Comparison of ENCODE assay signal across 33 cellular contexts in genomic region chr9:6109986-6110385, GRCh38.
A peak's percentile ranks its signal among the peaks of the same experiment; 100 is the strongest.
DNase-seq lines count a peak whose midpoint lies in the region; ATAC-seq and TF ChIP-seq lines count a peak whose summit lies in the region.
"Had no signal": no experiment of that assay in that cellular context is flagged by ENCODE, and none has a peak within 500 bp of the region (broad histone marks: within the 10 kb centered on the region; RNA-seq: fewer than 3 reads in every experiment).

No MANE protein-coding gene starts in this region.

- H4K20me1 ChIP-seq in SK-N-SH (ENCODE audit: insufficient read depth) = no peaks in the 10 kb centered on the region

- no peak overlapping the region for H3K4me2 ChIP-seq in SK-N-SH
- H3K4me2 ChIP-seq: hepatocyte had no signal

- H3K4me3 ChIP-seq in SK-N-SH (ENCODE audit: low read depth in 2 of 2, low read length in 1 of 2) (no peak overlapping the region), SK-N-MC (no peak overlapping the region), H7 (ENCODE audit: insufficient read depth, low read depth, low read length) (no peak overlapping the region)
- H3K4me3 ChIP-seq: esophagus muscularis mucosa, hepatocyte, lung, mucosa of descending colon, pancreas, skin epidermis had no signal

- TF ChIP-seq RAD21 in SK-N-SH (IDR thresholded peaks at IDR 0.05; ENCODE audit: low read length) = no peak

- WGBS in SK-N-SH (ENCODE audit: low lambda C conversion rate) = 20% methylated on average over 2 of the region's 2 CpGs

- H3K27me3 ChIP-seq in SK-N-SH (ENCODE audit: insufficient read depth) = no peaks in the 10 kb centered on the region
- no peaks in the 10 kb centered on the region for H3K27me3 ChIP-seq in H7 (ENCODE audit: control insufficient read depth, insufficient read depth, low read length)
- H3K27me3 ChIP-seq: esophagus muscularis mucosa, hepatocyte, pancreas had no signal

- H3K9ac ChIP-seq in SK-N-SH (no peak overlapping the region), SK-N-MC (ENCODE audit: insufficient read length) (no peak overlapping the region)

- no peaks in the 10 kb centered on the region; a peak in 1 of 4 replicates for H3K4me1 ChIP-seq in SK-N-SH (ENCODE audit: control insufficient read depth in 1 of 2, insufficient read depth in 2 of 2, low read depth in 1 of 2, low read length in 1 of 2)
- H3K4me1 ChIP-seq: pancreas had no signal

- CTCF ChIA-PET in SK-N-SH (lab: Yijun Ruan, JAX) = no interaction called here

- POLR2A ChIA-PET in SK-N-SH (lab: Yijun Ruan, JAX) = no interaction called here

- no peak overlapping the region for H2AFZ ChIP-seq in SK-N-SH (ENCODE audit: low read depth)
- H2AFZ ChIP-seq: hepatocyte had no signal

- DNase-seq in SK-N-SH = no peak
- DNase-seq in SK-N-MC (ENCODE audit: low read depth, low spot score) = no peak
- DNase-seq in inferior parietal cortex (ENCODE audit: extremely low spot score) = peak; percentile 15
- no peak for DNase-seq in NCI-H446 treated with DMSO at 0.1 percent for 48 hours (lab: John Stamatoyannopoulos, UW)
- DNase-seq in NCI-H526 (lab: John Stamatoyannopoulos, UW) = no peak
- no peak for DNase-seq in H7
- DNase-seq: 8988T; activated CD4-positive, alpha-beta T cell treated with anti-CD3 and anti-CD28 coated beads, Interleukin-2, amount 10 ng/mL, durations not matched to agents 7 days and 5 days; activated effector memory CD4-positive, alpha-beta T cell treated with anti-CD3 and anti-CD28 coated beads, Interleukin-2, amount 50 U/mL, for 16 hours; caudate nucleus; CD4-positive, alpha-beta T cell; dermis blood vessel endothelial cell; endodermal cell; Karpas-422; mucosa of descending colon; MV-4-11; NCI-H1436 treated with DMSO at 0.1 percent for 48 hours; NCI-H2081 treated with DMSO at 0.1 percent for 48 hours; NCI-H82; pancreas; retina; SIG-M5; stimulated activated naive B cell treated with anti-CD40 and anti-IgM and Interleukin-4, amounts not matched to agents 10 μg/mL and 1 μg/mL and 100 μg/mL, for 72 hours; substantia nigra; T1000; WERI-Rb-1 had no signal

- no peaks in the 10 kb centered on the region for H3K36me3 ChIP-seq in SK-N-SH (replicated peaks in 1 of 2; ENCODE audit: control insufficient read depth in 1 of 2, insufficient read depth in 2 of 2, low read length in 1 of 2)
- H3K36me3 ChIP-seq in SK-N-MC (ENCODE audit: insufficient read depth, low read length) = no peaks in the 10 kb centered on the region
- no peaks in the 10 kb centered on the region for H3K36me3 ChIP-seq in H7 (replicated peaks; ENCODE audit: control insufficient read depth, insufficient read depth, low read length)
- H3K36me3 ChIP-seq: esophagus muscularis mucosa, pancreas, WERI-Rb-1 had no signal

- H3K9me2 ChIP-seq in SK-N-SH = no peaks in the 10 kb centered on the region

- no peaks in the 10 kb centered on the region for H3F3A ChIP-seq in SK-N-SH (replicated peaks; ENCODE audit: insufficient read depth)

- ATAC-seq in SK-N-SH treated with all-trans-retinoic acid at 6 μM for 48 hours = peak; percentile 41; the same call in 1 of the 3 replicates
- no peak for ATAC-seq in HG02763 (IDR thresholded peaks at IDR 0.05; ENCODE audit: unreplicated experiment)
- ATAC-seq: mucosa of descending colon; pancreas; stimulated activated naive B cell treated with anti-CD40 and anti-IgM and Interleukin-4, amounts not matched to agents 10 μg/mL and 1 μg/mL and 100 μg/mL, for 72 hours had no signal

- no peak for TF ChIP-seq EP300 in SK-N-SH (IDR thresholded peaks at IDR 0.05; ENCODE audit: borderline replicate concordance in 1 of 2, low read depth in 1 of 2, low read length in 1 of 2)

- H3K79me2 ChIP-seq in SK-N-SH (ENCODE audit: insufficient read depth) = no peaks in the 10 kb centered on the region
- H3K79me2 ChIP-seq: hepatocyte had no signal

- no peak overlapping the region for H3K27ac ChIP-seq in SK-N-SH (ENCODE audit: low read depth in 2 of 2, low read length in 1 of 2)
- H3K27ac ChIP-seq in SK-N-MC = peak overlapping the region; percentile 5; the same call in 1 of the 2 replicates
- H3K27ac ChIP-seq: esophagus muscularis mucosa, hepatocyte, HL-60, pancreas, skin epidermis, WERI-Rb-1 had no signal

- H3K9me3 ChIP-seq in SK-N-SH = no peaks in the 10 kb centered on the region
- no peaks in the 10 kb centered on the region for H3K9me3 ChIP-seq in SK-N-MC (ENCODE audit: low read depth, low read length)
- H3K9me3 ChIP-seq: esophagus muscularis mucosa, mucosa of descending colon, pancreas had no signal

- TF ChIP-seq CTCF in SK-N-SH (IDR thresholded peaks at IDR 0.05) = no peak

TF ChIP-seq in SK-N-SH treated with all-trans-retinoic acid at 6 μM for 48 hours, 23 proteins besides CTCF, POLR2A, EP300 and RAD21 (continues in another document):
- TF ChIP-seq ISL1 (CRISPR knock-in tag; IDR thresholded peaks at IDR 0.05) (no peak), ZC3H10 (CRISPR knock-in tag; IDR thresholded peaks at IDR 0.05) (no peak), TOX (CRISPR knock-in tag; IDR thresholded peaks at IDR 0.05; ENCODE audit: borderline replicate concordance) (no peak), ZFP3 (CRISPR knock-in tag; IDR thresholded peaks at IDR 0.05) (no peak), TCF4 (CRISPR knock-in tag; IDR thresholded peaks at IDR 0.05; ENCODE audit: borderline replicate concordance) (no peak), BACH2 (CRISPR knock-in tag; IDR thresholded peaks at IDR 0.05; ENCODE audit: borderline replicate concordance) (no peak), CREB5 (CRISPR knock-in tag; IDR thresholded peaks at IDR 0.05; ENCODE audit: low read depth) (no peak), RARB (CRISPR knock-in tag; IDR thresholded peaks at IDR 0.05) (no peak), CSDC2 (CRISPR knock-in tag; IDR thresholded peaks at IDR 0.05) (no peak), CSRNP3 (CRISPR knock-in tag; IDR thresholded peaks at IDR 0.05) (no peak)

TF ChIP-seq in SK-N-SH, 30 proteins besides CTCF, POLR2A, EP300 and RAD21:
- TF ChIP-seq SMC3 (IDR thresholded peaks at IDR 0.05; ENCODE audit: low read depth, low read length) = no peak
- no peak for TF ChIP-seq IRF3 (IDR thresholded peaks at IDR 0.05; ENCODE audit: low read depth, low read length)
- no peak for TF ChIP-seq GABPA (IDR thresholded peaks at IDR 0.05; ENCODE audit: low read depth)
- no peak for TF ChIP-seq MXI1 (IDR thresholded peaks at IDR 0.05; ENCODE audit: low read depth, low read length)
- TF ChIP-seq SIN3A (IDR thresholded peaks at IDR 0.05; ENCODE audit: borderline replicate concordance, low read depth, low read length) = no peak
- no peak for TF ChIP-seq NFIC (IDR thresholded peaks at IDR 0.05; ENCODE audit: borderline replicate concordance)
- TF ChIP-seq TAF1 (IDR thresholded peaks at IDR 0.05; ENCODE audit: borderline replicate concordance, low read depth, low read length) = no peak
- TF ChIP-seq FOSL2 (IDR thresholded peaks at IDR 0.05; ENCODE audit: borderline replicate concordance, low read depth) = no peak
- no peak for TF ChIP-seq GATA2 (CRISPR knock-in tag; IDR thresholded peaks at IDR 0.05)
- no peak for TF ChIP-seq TEAD4 (IDR thresholded peaks at IDR 0.05; ENCODE audit: borderline replicate concordance, insufficient read depth)
- no peak for TF ChIP-seq POLR2AphosphoS5 (IDR thresholded peaks at IDR 0.05; ENCODE audit: low read depth, low read length)
